In genomic region chr7:130884437-130885417, GRCh38 we compare ENCODE assay signal across 1 cellular context.
TF ChIP-seq lines count a peak whose summit lies in the region.

No MANE protein-coding gene starts in this region.

TF ChIP-seq in HepG2, 621 proteins besides CTCF, POLR2A, EP300 and RAD21 (continued from another document and continues in another):
- TF ChIP-seq ZBTB46 (CRISPR knock-in tag; IDR thresholded peaks at IDR 0.05; ENCODE audit: borderline replicate concordance) (no peak), ZNF121 (CRISPR knock-in tag; IDR thresholded peaks at IDR 0.05) (no peak), NONO (IDR thresholded peaks at IDR 0.05) (no peak), NONO (CRISPR knock-in tag; conservative IDR thresholded peaks at IDR 0.05) (no peak), KLF6 (CRISPR knock-in tag; IDR thresholded peaks at IDR 0.05) (no peak), BCL3 (CRISPR knock-in tag; IDR thresholded peaks at IDR 0.05) (no peak), NFE2L2 (IDR thresholded peaks at IDR 0.05; ENCODE audit: low read length) (peak; percentile 97), RFX5 (IDR thresholded peaks at IDR 0.05; ENCODE audit: low read depth, low read length) (no peak), GLI4 (CRISPR knock-in tag; IDR thresholded peaks at IDR 0.05; ENCODE audit: borderline replicate concordance) (no peak), GATAD2A (CRISPR knock-in tag; IDR thresholded peaks at IDR 0.05) (peak; percentile 56; the same call in 1 of the 2 replicates), TBL1XR1 (IDR thresholded peaks at IDR 0.05; ENCODE audit: borderline replicate concordance, low read length, partially characterized antibody) (no peak), KIAA2018 (CRISPR knock-in tag; IDR thresholded peaks at IDR 0.05; ENCODE audit: borderline replicate concordance) (no peak), NFIB (CRISPR knock-in tag; IDR thresholded peaks at IDR 0.05; ENCODE audit: borderline replicate concordance) (no peak), MAFF (IDR thresholded peaks at IDR 0.05; ENCODE audit: low read depth, low read length) (peak; percentile 75), ZNF20 (CRISPR knock-in tag; IDR thresholded peaks at IDR 0.05) (no peak), ZHX1 (CRISPR knock-in tag; IDR thresholded peaks at IDR 0.05; ENCODE audit: low read depth) (no peak), MAFK (conservative IDR thresholded peaks at IDR 0.05 in 1 of 2, IDR thresholded peaks at IDR 0.05 in 1 of 2; ENCODE audit: low read length in 2 of 2) (peak; percentile 79 to 90), ZNF646 (CRISPR knock-in tag; IDR thresholded peaks at IDR 0.05) (no peak), SRSF1 (optimal IDR thresholded peaks at IDR 0.05; ENCODE audit: low read depth, low read length) (no peak), SATB2 (CRISPR knock-in tag; IDR thresholded peaks at IDR 0.05) (no peak), SP140L (CRISPR knock-in tag; IDR thresholded peaks at IDR 0.05; ENCODE audit: borderline replicate concordance) (no peak), FOSL2 (CRISPR knock-in tag; IDR thresholded peaks at IDR 0.05) (peak; percentile 73), ZMYM4 (CRISPR knock-in tag; IDR thresholded peaks at IDR 0.05) (0 out of 2 replicates have a peak, but pooled peaks have one; percentile 7), ZNF430 (CRISPR knock-in tag; IDR thresholded peaks at IDR 0.05) (no peak), YEATS4 (CRISPR knock-in tag; IDR thresholded peaks at IDR 0.05; ENCODE audit: borderline replicate concordance) (no peak), ZSCAN5A (CRISPR knock-in tag; IDR thresholded peaks at IDR 0.05; ENCODE audit: borderline replicate concordance) (no peak), ATF4 (CRISPR knock-in tag; IDR thresholded peaks at IDR 0.05) (peak in 1 of 2 experiments; percentile 53; a peak in 1 of 4 replicates), ZBTB26 (CRISPR knock-in tag; IDR thresholded peaks at IDR 0.05; ENCODE audit: borderline replicate concordance) (no peak), ASH2L (IDR thresholded peaks at IDR 0.05; ENCODE audit: insufficient read length, low read depth, low read length) (peak; percentile 17)
